In genomic region chr2:75199428-75200011, GRCh38 we compare ENCODE assay signal across 8 cellular contexts. TPM values are rescaled to one million over a fixed set of nuclear protein-coding genes. Genes with fewer than 3 reads are reported as not detected.
A peak's percentile ranks its signal among the peaks of the same experiment; 100 is the strongest.
DNase-seq lines count a peak whose midpoint lies in the region; ATAC-seq, FAIRE-seq and TF ChIP-seq lines count a peak whose summit lies in the region.

Gene TACR1, minus strand, starts transcription at chr2:75199520. Its CDS starts 586 bp downstream, at chr2:75198934.

- no peak within 1 kb of the TSS for H3K4me3 ChIP-seq in bronchial epithelial cell (ENCODE audit: low read depth, low read length)

- ATAC-seq in GM18858 (IDR thresholded peaks at IDR 0.05; ENCODE audit: unreplicated experiment): peak; percentile 56
- peak; percentile 92 for ATAC-seq in HG03354 (IDR thresholded peaks at IDR 0.05; ENCODE audit: poor library complexity, severe bottlenecking, unreplicated experiment)
- ATAC-seq in T-helper 17 cell: peak; percentile 85
- ATAC-seq in GM18517 (IDR thresholded peaks at IDR 0.05; ENCODE audit: unreplicated experiment): no peak

- H3K27ac Mint-ChIP-seq in T-helper 17 cell: no peak within 1 kb of the TSS

- peaks cover 5% of the 10 kb centered on the region for H3K36me3 Mint-ChIP-seq in T-helper 17 cell (ENCODE audit: low read depth)

- TF ChIP-seq CTCF in bronchial epithelial cell (IDR thresholded peaks at IDR 0.05; ENCODE audit: insufficient read depth, low read length, severe bottlenecking): peak; percentile 67

- H3K36me3 ChIP-seq in bronchial epithelial cell (ENCODE audit: control insufficient read depth, insufficient read depth, low read length): no peaks in the 10 kb centered on the region

- FAIRE-seq in bronchial epithelial cell (lab: Jason Lieb, UNC): no peak

- H3K4me3 Mint-ChIP-seq in T-helper 17 cell: peak within 1 kb of the TSS; percentile 74

- peaks cover 39% of the 10 kb centered on the region for H3K27me3 ChIP-seq in bronchial epithelial cell (ENCODE audit: control insufficient read depth, insufficient read depth, low read length)

- no peaks in the 10 kb centered on the region for H3K4me1 Mint-ChIP-seq in T-helper 17 cell

- DNase-seq in AG20443 (ENCODE audit: low spot score) (peak; percentile 88), T-helper 17 cell (peak in 2 of 3 donors; percentile 16 to 41), bronchial epithelial cell (ENCODE audit: low read depth) (peak; percentile 45), islet precursor cell (peak; percentile 89)
- peak; percentile 13 to 52 for DNase-seq in stimulated activated CD4-positive, alpha-beta T cell treated with anti-CD3 and anti-CD28 coated beads, Interleukin-12 subunit alpha, Interleukin-12 subunit beta, amount 100 ng/mL, for 24 hours (ENCODE audit: low read depth in 2 of 2)

- no peaks in the 10 kb centered on the region for H3K9me3 ChIP-seq in T-helper 17 cell (ENCODE audit: control insufficient read depth, low read length, poor library complexity, severe bottlenecking)

- H3K27me3 Mint-ChIP-seq in T-helper 17 cell: peaks cover 79% of the 10 kb centered on the region

RNA-seq across cellular contexts. Expression of gene TACR1, which starts in this region (rescaled TPM):
- total RNA-seq in T-helper 17 cell (not detected), bronchial epithelial cell (not detected in 2 replicates)

Comparison
In these comparisons a context has a peak if more than half of its experiments do, and no peak if none do; other contexts are left out.
1. Peak in DNase-seq and ATAC-seq in T-helper 17 cell; RNA of the gene not detected or under 1 TPM.
2. Peak in DNase-seq in bronchial epithelial cell; RNA of the gene not detected or under 1 TPM.
3. DNase-seq: peak in every context shown above with its lines; median percentile 89 in islet precursor cell; 88 in AG20443; 45 in bronchial epithelial cell; 32 in stimulated activated CD4-positive, alpha-beta T cell treated with anti-CD3 and anti-CD28 coated beads, Interleukin-12 subunit alpha, Interleukin-12 subunit beta, amount 100 ng/mL, for 24 hours; 28 in T-helper 17 cell.